Comparison of ENCODE assay signal across 27 cellular contexts in the genomic region with DNA sequence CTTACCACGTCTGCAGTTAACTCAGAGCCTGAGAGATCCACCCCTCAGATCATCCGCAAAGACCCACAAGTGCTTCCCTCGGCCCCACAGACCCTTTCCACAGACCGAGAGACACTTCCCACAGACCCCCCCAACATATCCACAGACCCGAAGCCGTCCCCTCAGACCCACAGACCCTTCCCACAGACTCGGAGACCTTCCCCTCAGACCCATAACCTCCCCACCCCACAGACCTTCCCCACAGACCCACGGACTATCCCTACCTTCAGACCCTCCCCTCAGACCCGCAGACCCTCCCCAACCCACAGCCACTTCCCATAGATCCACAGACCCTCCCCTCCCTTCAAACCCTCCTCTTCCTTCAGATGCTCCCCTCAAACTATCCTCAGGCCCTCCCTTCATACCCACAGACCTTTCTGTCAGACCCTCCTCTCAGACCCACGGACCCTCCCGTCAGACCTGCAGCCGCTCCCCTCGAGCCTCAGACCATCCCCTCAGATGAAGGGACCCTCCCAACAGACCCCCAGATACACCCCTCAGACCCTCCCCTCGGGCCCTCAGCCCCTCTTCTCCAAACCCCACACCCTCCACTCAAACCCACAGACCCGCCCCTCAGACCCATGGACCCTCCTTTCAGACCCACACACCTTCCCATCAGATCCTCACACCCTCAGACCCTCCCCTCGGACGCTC. TPM values are rescaled to one million over a fixed set of nuclear protein-coding genes. Genes with fewer than 3 reads are reported as not detected.
A peak's percentile ranks its signal among the peaks of the same experiment; 100 is the strongest.
DNase-seq lines count a peak whose midpoint lies in the region; ATAC-seq and TF ChIP-seq lines count a peak whose summit lies in the region.
"Had no signal": no experiment of that assay in that cellular context is flagged by ENCODE, and none has a peak within 500 bp of the region (broad histone marks: within the 10 kb centered on the region; RNA-seq: fewer than 3 reads in every experiment).

No MANE protein-coding gene starts in this region.

- H3K27ac ChIP-seq in HEK293 (ENCODE audit: extremely low read depth, low read depth, low read length) (no peak overlapping the region), uterus (no peak overlapping the region)
- H3K27ac ChIP-seq in CD8-positive, alpha-beta T cell (ENCODE audit: low read depth, low read length): no peak overlapping the region
- H3K27ac ChIP-seq: breast epithelium, C4-2B, esophagus squamous epithelium, prostate gland, upper lobe of left lung had no signal

- H3K27me3 ChIP-seq in H7 (ENCODE audit: control insufficient read depth, insufficient read depth, low read length) (no peaks in the 10 kb centered on the region), uterus (no peaks in the 10 kb centered on the region)
- no peaks in the 10 kb centered on the region for H3K27me3 ChIP-seq in CD8-positive, alpha-beta T cell (ENCODE audit: insufficient read depth, low read length)
- H3K27me3 ChIP-seq: esophagus squamous epithelium, upper lobe of left lung had no signal

- no peaks in the 10 kb centered on the region for H3K36me3 ChIP-seq in H7 (replicated peaks; ENCODE audit: control insufficient read depth, insufficient read depth, low read length)
- no peaks in the 10 kb centered on the region for H3K36me3 ChIP-seq in HEK293 (ENCODE audit: control insufficient read depth in 2 of 2, insufficient read depth in 1 of 2, low read length in 2 of 2)
- H3K36me3 ChIP-seq in CD8-positive, alpha-beta T cell (ENCODE audit: insufficient read depth, low read length): no peaks in the 10 kb centered on the region
- no peaks in the 10 kb centered on the region for H3K36me3 ChIP-seq in uterus
- H3K36me3 ChIP-seq: breast epithelium, esophagus squamous epithelium, prostate gland, upper lobe of left lung had no signal

- ATAC-seq in sciatic nerve (no peak), GM21737 (IDR thresholded peaks at IDR 0.05; ENCODE audit: unreplicated experiment) (no peak)
- ATAC-seq in CD8-positive, alpha-beta T cell: no peak
- ATAC-seq: activated CD4-positive, CD25-positive, alpha-beta regulatory T cell treated with anti-CD3 and anti-CD28 coated beads, Interleukin-2, amount 50 U/mL, for 24 hours; HepG2; left colon; SK-N-SH treated with all-trans-retinoic acid at 6 μM for 48 hours; T-helper 17 cell had no signal

- no peaks in the 10 kb centered on the region for H3K36me3 Mint-ChIP-seq in CD8-positive, alpha-beta T cell
- H3K36me3 Mint-ChIP-seq: activated naive CD4-positive, alpha-beta T cell treated with anti-CD3 and anti-CD28 coated beads, Interleukin-2, amount 50 U/mL, for 72 hours had no signal

- no peak overlapping the region for H3K4me3 Mint-ChIP-seq in CD8-positive, alpha-beta T cell
- H3K4me3 Mint-ChIP-seq: activated T-helper 1 cell treated with anti-CD3 and anti-CD28 coated beads, Interleukin-12 subunit alpha, Interleukin-12 subunit beta, Interleukin-2, Interleukin-4 antibody, amounts not matched to agents 30 ng/mL and 10 ng/mL and 1 ng/mL, durations not matched to agents 14 hours and 24 hours and 36 hours; T-helper 17 cell had no signal

- TF ChIP-seq CTCF in HEK293 (tag by site-specific recombination; IDR thresholded peaks at IDR 0.05): no peak
- no peak for TF ChIP-seq CTCF in CD8-positive, alpha-beta T cell (IDR thresholded peaks at IDR 0.05)
- no peak for TF ChIP-seq CTCF in uterus (IDR thresholded peaks at IDR 0.05)

- H3K4me1 Mint-ChIP-seq in CD8-positive, alpha-beta T cell (ENCODE audit: low read depth): peaks cover 3% of the 10 kb centered on the region

- POLR2A ChIA-PET in HEK293 (lab: Yijun Ruan, JAX): no interaction called here
- POLR2A ChIA-PET in CD8-positive, alpha-beta T cell (lab: Charles Lee): no interaction called here

- H3K4me1 ChIP-seq in HEK293 (ENCODE audit: control insufficient read depth, insufficient read depth, low read length) (no peaks in the 10 kb centered on the region), uterus (no peaks in the 10 kb centered on the region)
- no peaks in the 10 kb centered on the region for H3K4me1 ChIP-seq in CD8-positive, alpha-beta T cell (ENCODE audit: insufficient read depth, low read length)
- H3K4me1 ChIP-seq: breast epithelium, esophagus squamous epithelium, prostate gland, upper lobe of left lung had no signal

- H3K4me3 ChIP-seq in H7 (ENCODE audit: insufficient read depth, low read depth, low read length) (no peak overlapping the region), HEK293 (ENCODE audit: low read depth, low read length) (no peak overlapping the region), uterus (no peak overlapping the region)
- H3K4me3 ChIP-seq in CD8-positive, alpha-beta T cell (ENCODE audit: low read depth, low read length): no peak overlapping the region
- H3K4me3 ChIP-seq: breast epithelium, esophagus squamous epithelium, prostate gland, upper lobe of left lung had no signal

- peaks cover 18% of the 10 kb centered on the region for H3K27me3 Mint-ChIP-seq in CD8-positive, alpha-beta T cell (ENCODE audit: low read depth)

- CTCF ChIA-PET in HEK293 (lab: Yijun Ruan, JAX): interaction anchor here (0.7 kb wide), 2 partner anchors 153 to 298 kb away, joined by 3 read pairs; no protein-coding TSS in a partner anchor
- CTCF ChIA-PET in CD8-positive, alpha-beta T cell (lab: Charles Lee): no interaction called here

- H3K9me3 ChIP-seq in HEK293 (ENCODE audit: control insufficient read depth, insufficient read depth, low read depth, low read length) (no peaks in the 10 kb centered on the region), uterus (no peaks in the 10 kb centered on the region)
- no peaks in the 10 kb centered on the region for H3K9me3 ChIP-seq in CD8-positive, alpha-beta T cell (ENCODE audit: low read length)
- H3K9me3 ChIP-seq: breast epithelium, esophagus squamous epithelium, prostate gland, upper lobe of left lung had no signal

- DNase-seq in H7: peak; percentile 26
- peak; percentile 8 for DNase-seq in iPS-NIHi7 (ENCODE audit: extremely low spot score)
- DNase-seq in sciatic nerve (ENCODE audit: low spot score): peak; percentile 38
- DNase-seq in CD8-positive, alpha-beta T cell: no peak
- no peak for DNase-seq in uterus
- DNase-seq: Calu3, cortex of kidney, esophagus squamous epithelium, foreskin melanocyte, Kasumi-1, mesendoderm, NCI-H1436, NCI-H2107, NCI-H748 treated with DMSO at 0.1 percent for 48 hours, T-helper 17 cell, upper lobe of left lung had no signal

- intact Hi-C loops in sciatic nerve (cut with DNase I): no loop called here
- intact Hi-C loops in CD8-positive, alpha-beta T cell (cut with DNase I, micrococcal nuclease): no loop called here
- intact Hi-C loops in uterus (cut with DNase I; ENCODE audit: low total_unique reads): no loop called here

- no peak overlapping the region for H3K27ac Mint-ChIP-seq in CD8-positive, alpha-beta T cell
- H3K27ac Mint-ChIP-seq: activated naive CD4-positive, alpha-beta T cell treated with anti-CD3 and anti-CD28 coated beads, Interleukin-2, amount 50 U/mL, for 72 hours; activated T-helper 1 cell treated with anti-CD3 and anti-CD28 coated beads, Interleukin-12 subunit alpha, Interleukin-12 subunit beta, Interleukin-2, Interleukin-4 antibody, amounts not matched to agents 30 ng/mL and 10 ng/mL and 1 ng/mL, durations not matched to agents 14 hours and 24 hours and 36 hours; T-helper 17 cell had no signal

- no peaks in the 10 kb centered on the region for H3K9me3 Mint-ChIP-seq in CD8-positive, alpha-beta T cell
- H3K9me3 Mint-ChIP-seq: activated naive CD4-positive, alpha-beta T cell treated with anti-CD3 and anti-CD28 coated beads, Interleukin-2, amount 50 U/mL, for 72 hours; activated T-helper 1 cell treated with anti-CD3 and anti-CD28 coated beads, Interleukin-12 subunit alpha, Interleukin-12 subunit beta, Interleukin-2, Interleukin-4 antibody, amounts not matched to agents 30 ng/mL and 10 ng/mL and 1 ng/mL, durations not matched to agents 14 hours and 24 hours and 36 hours had no signal

- TF ChIP-seq POLR2A in uterus (IDR thresholded peaks at IDR 0.05): no peak

TF ChIP-seq in HEK293, 187 proteins besides CTCF, POLR2A, EP300 and RAD21:
- TF ChIP-seq, protein P1, sequence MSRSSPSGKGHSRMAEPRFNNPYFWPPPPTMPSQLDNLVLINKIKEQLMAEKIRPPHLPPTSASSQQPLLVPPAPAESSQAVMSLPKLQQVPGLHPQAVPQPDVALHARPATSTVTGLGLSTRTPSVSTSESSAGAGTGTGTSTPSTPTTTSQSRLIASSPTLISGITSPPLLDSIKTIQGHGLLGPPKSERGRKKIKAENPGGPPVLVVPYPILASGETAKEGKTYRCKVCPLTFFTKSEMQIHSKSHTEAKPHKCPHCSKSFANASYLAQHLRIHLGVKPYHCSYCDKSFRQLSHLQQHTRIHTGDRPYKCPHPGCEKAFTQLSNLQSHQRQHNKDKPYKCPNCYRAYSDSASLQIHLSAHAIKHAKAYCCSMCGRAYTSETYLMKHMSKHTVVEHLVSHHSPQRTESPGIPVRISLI (tag by site-specific recombination; IDR thresholded peaks at IDR 0.05): no peak
- TF ChIP-seq MYNN (tag by site-specific recombination; IDR thresholded peaks at IDR 0.05; ENCODE audit: borderline replicate concordance) (no peak), SP2 (tag by site-specific recombination; IDR thresholded peaks at IDR 0.05) (peak; percentile 12; the same call in 1 of the 2 replicates), IKZF3 (tag by site-specific recombination; IDR thresholded peaks at IDR 0.05) (no peak)

RNA-seq across cellular contexts. Expression of gene TFDP1, which starts 20.1 kb away (rescaled TPM):
- total RNA-seq in H7 (2014; rRNA removed; shearing (Covaris generic)): 62.2 and 78.2 TPM in 2 replicates
- total RNA-seq in sciatic nerve (36.1 TPM), uterus (100 to 1,000 TPM in 1 of 4 donors, 10 to 100 TPM in 3; 10.3 to 101 (median 52.3) TPM)
- 10 to 100 TPM; 17.1 to 19.8 TPM for total RNA-seq in CD8-positive, alpha-beta T cell

Comparison
In these comparisons a context has a peak if more than half of its experiments do, and no peak if none do; other contexts are left out.
1. DNase-seq: peak in H7 (single experiment), iPS-NIHi7 (single experiment) and sciatic nerve (single experiment); none in CD8-positive, alpha-beta T cell (0 of 7) and uterus (0 of 2).